ENCODE assay signal across 15 cellular contexts in genomic region chr16:48912360-48912759, GRCh38.
"Had no signal": no experiment of that assay in that cellular context is flagged by ENCODE, and none has a peak within 500 bp of the region (broad histone marks: within the 10 kb centered on the region; RNA-seq: fewer than 3 reads in every experiment).

No MANE protein-coding gene starts in this region.

- H3K27ac ChIP-seq: dorsolateral prefrontal cortex, heart left ventricle, neutrophil, tibial artery had no signal

- H3K27ac Mint-ChIP-seq: activated CD8-positive, alpha-beta T cell treated with anti-CD3 and anti-CD28 coated beads, Interleukin-2, amount 10 ng/mL, durations not matched to agents 7 days and 5 days; activated T-helper 1 cell treated with anti-CD3 and anti-CD28 coated beads, Interleukin-12 subunit alpha, Interleukin-12 subunit beta, Interleukin-2, Interleukin-4 antibody, amounts not matched to agents 30 ng/mL and 10 ng/mL and 1 ng/mL, durations not matched to agents 14 hours and 24 hours and 36 hours had no signal

- DNase-seq: activated CD4-positive, alpha-beta T cell treated with anti-CD3 and anti-CD28 coated beads for 4 hours; activated CD8-positive, alpha-beta T cell treated with anti-CD3 and anti-CD28 coated beads, Interleukin-2, amount 10 ng/mL, durations not matched to agents 7 days and 5 days; activated naive CD4-positive, alpha-beta T cell; aorta; dorsolateral prefrontal cortex; foreskin melanocyte; heart left ventricle; retina; stimulated activated CD4-positive, alpha-beta T cell treated with anti-CD3 and anti-CD28 coated beads, Interleukin-4, amount 100 ng/mL, for 4 hours; T1000; tibial artery had no signal

- FAIRE-seq: bronchial epithelial cell, endometrium had no signal

- H3K9me3 ChIP-seq: heart left ventricle, neutrophil, tibial artery had no signal

- H3K4me3 ChIP-seq: dorsolateral prefrontal cortex, heart left ventricle, tibial artery had no signal

- ATAC-seq: activated CD8-positive, alpha-beta T cell treated with anti-CD3 and anti-CD28 coated beads, Interleukin-2, amount 10 ng/mL, durations not matched to agents 7 days and 5 days had no signal

- H3K4me3 Mint-ChIP-seq: activated CD8-positive, alpha-beta T cell treated with anti-CD3 and anti-CD28 coated beads, Interleukin-2, amount 10 ng/mL, durations not matched to agents 7 days and 5 days; activated T-helper 1 cell treated with anti-CD3 and anti-CD28 coated beads, Interleukin-12 subunit alpha, Interleukin-12 subunit beta, Interleukin-2, Interleukin-4 antibody, amounts not matched to agents 30 ng/mL and 10 ng/mL and 1 ng/mL, durations not matched to agents 14 hours and 24 hours and 36 hours had no signal

- H3K36me3 ChIP-seq: heart left ventricle, neutrophil, tibial artery had no signal

- H3K9me3 Mint-ChIP-seq: activated T-helper 1 cell treated with anti-CD3 and anti-CD28 coated beads, Interleukin-12 subunit alpha, Interleukin-12 subunit beta, Interleukin-2, Interleukin-4 antibody, amounts not matched to agents 30 ng/mL and 10 ng/mL and 1 ng/mL, durations not matched to agents 14 hours and 24 hours and 36 hours had no signal

- H3K4me1 ChIP-seq: heart left ventricle, tibial artery had no signal

- H3K27me3 ChIP-seq: neutrophil, tibial artery had no signal
